ENCODE assay signal across 16 cellular contexts in the genomic region with DNA sequence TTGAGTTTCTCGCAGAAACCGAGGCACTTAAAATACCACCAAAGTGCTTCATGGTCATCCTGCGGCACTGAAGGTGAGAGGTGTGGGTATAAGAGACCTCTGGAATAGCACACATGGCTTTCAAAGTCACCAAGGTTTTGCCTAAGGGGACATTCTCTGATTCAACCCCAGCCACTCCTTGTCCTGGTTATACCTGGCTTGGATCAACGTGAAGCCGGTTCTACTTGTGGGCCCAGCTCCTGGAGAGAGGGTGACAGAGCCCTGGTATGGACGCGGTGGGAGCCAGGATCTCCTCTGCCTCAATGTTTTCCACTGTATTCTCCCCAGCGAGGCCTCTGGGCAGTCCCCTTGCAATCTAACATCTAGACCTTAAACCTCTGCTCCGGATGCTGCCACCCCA.
DNase-seq lines count a peak whose midpoint lies in the region; ATAC-seq and TF ChIP-seq lines count a peak whose summit lies in the region.
"Had no signal": no experiment of that assay in that cellular context is flagged by ENCODE, and none has a peak within 500 bp of the region (broad histone marks: within the 10 kb centered on the region; RNA-seq: fewer than 3 reads in every experiment).

No MANE protein-coding gene starts in this region.

- TF ChIP-seq CTCF in PC-9 (conservative IDR thresholded peaks at IDR 0.05): no peak
- TF ChIP-seq CTCF in upper lobe of right lung (IDR thresholded peaks at IDR 0.05): no peak

- CTCF ChIA-PET in PC-9 (lab: Charles Lee) (no interaction called here), HEK293T (lab: Yijun Ruan, JAX) (no interaction called here)

- no peak overlapping the region for H2AFZ ChIP-seq in PC-9

- H3K27ac ChIP-seq in PC-9 (peak overlapping the region; percentile 40), upper lobe of right lung (no peak overlapping the region)

- POLR2A ChIA-PET in PC-9 (lab: Charles Lee; ENCODE audit: unreplicated experiment) (no interaction called here), HEK293T (lab: Yijun Ruan, JAX) (no interaction called here)

- H3K4me1 ChIP-seq in PC-9 (replicated peaks; ENCODE audit: insufficient read depth) (peaks cover 58% of the 10 kb centered on the region), upper lobe of right lung (peaks cover 21% of the 10 kb centered on the region)

- no TSS peak for BruUV-seq in PC-9 (replicated peaks; lab: Mats Ljungman, UMichigan)

- ATAC-seq in upper lobe of right lung: peak; percentile 38

- peaks cover 12% of the 10 kb centered on the region; the same call in 1 of the 2 replicates for H3F3A ChIP-seq in PC-9 (ENCODE audit: insufficient read depth, low read depth)

- DNase-seq in DMS53 (lab: John Stamatoyannopoulos, UW) (peak; percentile 79), PC-9 (peak in 1 of 2 experiments; percentile 95), islet precursor cell (peak; percentile 52), upper lobe of right lung (no peak), SKM-1 (lab: John Stamatoyannopoulos, UW; ENCODE audit: unreplicated experiment) (no peak), HEK293T (ENCODE audit: extremely low spot score) (no peak)
- DNase-seq in effector CD4-positive, alpha-beta T cell: no peak
- DNase-seq: C1 segment of cervical spinal cord; Calu3; CD4-positive, alpha-beta T cell; DMS 273 treated with DMSO at 0.1 percent for 48 hours; DMS79 treated with DMSO at 0.1 percent for 48 hours; EL; GDM1; HCEC 1CT had no signal

- intact Hi-C loops in PC-9 (cut with micrococcal nuclease; ENCODE audit: unreplicated experiment): no loop called here
- intact Hi-C loops in upper lobe of right lung (cut with DNase I): no loop called here

- H3K9me3 ChIP-seq in PC-9 (ENCODE audit: insufficient read depth, low read depth): no peaks in the 10 kb centered on the region
- no peaks in the 10 kb centered on the region for H3K9me3 ChIP-seq in upper lobe of right lung

- H4K20me1 ChIP-seq in PC-9 (ENCODE audit: insufficient read depth): no peaks in the 10 kb centered on the region

- H3K4me3 ChIP-seq in PC-9 (no peak overlapping the region), upper lobe of right lung (no peak overlapping the region)
- H3K4me3 ChIP-seq: K562 had no signal

- H3K36me3 ChIP-seq in PC-9 (ENCODE audit: low read depth) (no peaks in the 10 kb centered on the region), upper lobe of right lung (no peaks in the 10 kb centered on the region)

- H3K27me3 ChIP-seq in PC-9 (ENCODE audit: insufficient read depth, low read depth) (no peaks in the 10 kb centered on the region), upper lobe of right lung (no peaks in the 10 kb centered on the region)

- peak overlapping the region; percentile 51 for H3K4me2 ChIP-seq in PC-9

- H3K79me2 ChIP-seq in PC-9 (ENCODE audit: low read depth): no peaks in the 10 kb centered on the region

- no peaks in the 10 kb centered on the region for H3K9me2 ChIP-seq in PC-9 (ENCODE audit: insufficient read depth)

TF ChIP-seq in HEK293T, 16 proteins besides CTCF, POLR2A, EP300 and RAD21:
- TF ChIP-seq NFRKB (IDR thresholded peaks at IDR 0.05) (no peak), BHLHE40 (IDR thresholded peaks at IDR 0.05; ENCODE audit: borderline replicate concordance) (no peak), CTBP1 (IDR thresholded peaks at IDR 0.05; ENCODE audit: borderline replicate concordance) (no peak), HDGF (IDR thresholded peaks at IDR 0.05; ENCODE audit: borderline replicate concordance) (no peak), ELF4 (IDR thresholded peaks at IDR 0.05) (no peak), L3MBTL2 (conservative IDR thresholded peaks at IDR 0.05) (no peak), ZNF384 (IDR thresholded peaks at IDR 0.05) (no peak), FOXM1 (IDR thresholded peaks at IDR 0.05; ENCODE audit: borderline replicate concordance) (no peak), FOXA1 (IDR thresholded peaks at IDR 0.05) (no peak), SUZ12 (IDR thresholded peaks at IDR 0.05) (no peak), TARDBP (IDR thresholded peaks at IDR 0.05) (no peak), LEF1 (IDR thresholded peaks at IDR 0.05; ENCODE audit: borderline replicate concordance) (no peak), ARNT (IDR thresholded peaks at IDR 0.05) (no peak)
- TF ChIP-seq, protein P1, sequence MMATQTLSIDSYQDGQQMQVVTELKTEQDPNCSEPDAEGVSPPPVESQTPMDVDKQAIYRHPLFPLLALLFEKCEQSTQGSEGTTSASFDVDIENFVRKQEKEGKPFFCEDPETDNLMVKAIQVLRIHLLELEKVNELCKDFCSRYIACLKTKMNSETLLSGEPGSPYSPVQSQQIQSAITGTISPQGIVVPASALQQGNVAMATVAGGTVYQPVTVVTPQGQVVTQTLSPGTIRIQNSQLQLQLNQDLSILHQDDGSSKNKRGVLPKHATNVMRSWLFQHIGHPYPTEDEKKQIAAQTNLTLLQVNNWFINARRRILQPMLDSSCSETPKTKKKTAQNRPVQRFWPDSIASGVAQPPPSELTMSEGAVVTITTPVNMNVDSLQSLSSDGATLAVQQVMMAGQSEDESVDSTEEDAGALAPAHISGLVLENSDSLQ (IDR thresholded peaks at IDR 0.05): no peak
TF ChIP-seq in HEK293T: peak in this region for 0.

Comparison
In these comparisons a context has a peak if more than half of its experiments do, and no peak if none do; other contexts are left out.
1. DNase-seq: peak in DMS53 (single experiment) and islet precursor cell (single experiment); none in upper lobe of right lung (single experiment), SKM-1 (single experiment), effector CD4-positive, alpha-beta T cell (single experiment) and HEK293T (single experiment).